In the genomic region with DNA sequence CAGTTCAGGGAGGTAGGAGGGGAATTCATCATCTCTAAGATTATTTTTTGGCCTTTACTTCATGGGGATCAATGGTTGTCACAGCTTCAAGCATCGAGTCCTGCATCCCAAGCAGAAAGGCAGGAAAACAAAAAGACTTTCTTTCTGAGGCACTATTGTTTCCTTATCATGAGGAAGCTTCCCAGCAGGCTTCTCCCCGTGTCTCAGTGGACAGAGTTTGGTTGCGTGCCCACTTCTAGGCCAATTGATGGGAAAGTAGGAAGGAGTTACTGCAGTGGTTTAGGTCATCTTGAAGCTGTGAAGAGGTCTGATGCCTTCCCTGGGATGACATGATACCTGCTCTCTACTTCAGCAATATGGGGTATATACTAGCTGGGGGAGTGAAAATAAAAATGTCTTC, we compare ENCODE assay signal across 28 cellular contexts.
"Had no signal": no experiment of that assay in that cellular context is flagged by ENCODE, and none has a peak within 500 bp of the region (broad histone marks: within the 10 kb centered on the region; RNA-seq: fewer than 3 reads in every experiment).

No MANE protein-coding gene starts in this region.

- DNase-seq: activated CD4-positive, alpha-beta T cell treated with anti-CD3 and anti-CD28 coated beads, Interleukin-2, amount 10 ng/mL, durations not matched to agents 24 days and 14 days; activated CD4-positive, alpha-beta T cell treated with anti-CD3 and anti-CD28 coated beads, Interleukin-2, amount 50 U/mL, for 4 hours; activated CD8-positive, alpha-beta T cell treated with anti-CD3 and anti-CD28 coated beads for 36 hours; activated effector memory CD4-positive, alpha-beta T cell treated with anti-CD3 and anti-CD28 coated beads, Interleukin-2, amount 50 U/mL, for 16 hours; activated naive CD4-positive, alpha-beta T cell; activated naive CD4-positive, alpha-beta T cell treated with anti-CD3 and anti-CD28 coated beads, Interleukin-2, amount 50 U/mL, for 16 hours; activated naive CD8-positive, alpha-beta T cell treated with anti-CD3 and anti-CD28 coated beads for 36 hours; activated T-cell treated with anti-CD3 and anti-CD28 coated beads, Interleukin-2, amount 50 U/mL, for 1 hour; activated T-cell treated with anti-CD3 and anti-CD28 coated beads, Interleukin-2, amount 50 U/mL, for 72 hours; amniotic stem cell; aorta; brain microvascular endothelial cell; central memory CD4-positive, alpha-beta T cell; NCI-H1092 treated with DMSO at 0.1 percent for 48 hours; NCI-H1417; NCI-H146; NCI-H187; NCI-H2029 treated with DMSO at 0.1 percent for 48 hours; NCI-H226; NCI-H446 treated with DMSO at 0.1 percent for 48 hours; NCI-H524; Peyer's patch; SHP77 treated with DMSO at 0.1 percent for 48 hours; SK-N-SH had no signal

- H3K36me3 Mint-ChIP-seq: activated naive CD8-positive, alpha-beta T cell treated with anti-CD3 and anti-CD28 coated beads for 36 hours had no signal

- H3K27ac Mint-ChIP-seq: activated CD4-positive, alpha-beta T cell treated with anti-CD3 and anti-CD28 coated beads, Interleukin-2, amount 10 ng/mL, durations not matched to agents 24 days and 14 days; activated CD8-positive, alpha-beta T cell treated with anti-CD3 and anti-CD28 coated beads for 36 hours; activated naive CD8-positive, alpha-beta T cell treated with anti-CD3 and anti-CD28 coated beads for 36 hours; activated T-cell treated with anti-CD3 and anti-CD28 coated beads, Interleukin-2, amount 50 U/mL, for 72 hours; activated T-helper 17 cell treated with anti-CD3 and anti-CD28 coated beads, Interleukin-2, amount 50 U/mL, for 72 hours; T-helper 1 cell treated with Interleukin-12 subunit alpha and Interleukin-12 subunit beta and Interleukin-4 antibody, amounts not matched to agents 30 μg/mL and 1 μg/mL, for 36 hours; T-helper 2 cell treated with Interferon-gamma antibody and Interleukin-4, amounts not matched to agents 5 μg/mL and 100 μg/mL, for 36 hours had no signal

- H3K27me3 Mint-ChIP-seq: activated CD4-positive, alpha-beta T cell treated with anti-CD3 and anti-CD28 coated beads, Interleukin-2, amount 10 ng/mL, durations not matched to agents 24 days and 14 days had no signal

- H3K36me3 ChIP-seq: brain microvascular endothelial cell, Peyer's patch, SJSA1 had no signal

- H3K9me2 ChIP-seq: SK-N-SH had no signal

- H3K4me2 ChIP-seq: SK-N-SH had no signal

- H3K27me3 ChIP-seq: brain microvascular endothelial cell, Peyer's patch had no signal

- H3K9ac ChIP-seq: SK-N-SH had no signal

- H3K4me1 ChIP-seq: Peyer's patch, SJSA1 had no signal

- H3K4me1 Mint-ChIP-seq: activated CD4-positive, alpha-beta T cell treated with anti-CD3 and anti-CD28 coated beads, Interleukin-2, amount 10 ng/mL, durations not matched to agents 24 days and 14 days; activated naive CD8-positive, alpha-beta T cell treated with anti-CD3 and anti-CD28 coated beads for 36 hours; activated T-helper 17 cell treated with anti-CD3 and anti-CD28 coated beads, Interleukin-2, amount 50 U/mL, for 72 hours had no signal

- H3K4me3 Mint-ChIP-seq: activated CD4-positive, alpha-beta T cell treated with anti-CD3 and anti-CD28 coated beads, Interleukin-2, amount 10 ng/mL, durations not matched to agents 24 days and 14 days; activated CD8-positive, alpha-beta T cell treated with anti-CD3 and anti-CD28 coated beads for 36 hours; activated naive CD8-positive, alpha-beta T cell treated with anti-CD3 and anti-CD28 coated beads for 36 hours; activated T-helper 17 cell treated with anti-CD3 and anti-CD28 coated beads, Interleukin-2, amount 50 U/mL, for 72 hours; T-helper 1 cell treated with Interleukin-12 subunit alpha and Interleukin-12 subunit beta and Interleukin-4 antibody, amounts not matched to agents 30 μg/mL and 1 μg/mL, for 36 hours; T-helper 2 cell treated with Interferon-gamma antibody and Interleukin-4, amounts not matched to agents 5 μg/mL and 100 μg/mL, for 36 hours had no signal

- H3K4me3 ChIP-seq: Peyer's patch, SJSA1 had no signal

- H3K9me3 Mint-ChIP-seq: activated CD4-positive, alpha-beta T cell treated with anti-CD3 and anti-CD28 coated beads, Interleukin-2, amount 10 ng/mL, durations not matched to agents 24 days and 14 days; activated CD8-positive, alpha-beta T cell treated with anti-CD3 and anti-CD28 coated beads for 36 hours; activated naive CD8-positive, alpha-beta T cell treated with anti-CD3 and anti-CD28 coated beads for 36 hours; activated T-helper 17 cell treated with anti-CD3 and anti-CD28 coated beads, Interleukin-2, amount 50 U/mL, for 72 hours; T-helper 1 cell treated with Interleukin-12 subunit alpha and Interleukin-12 subunit beta and Interleukin-4 antibody, amounts not matched to agents 30 μg/mL and 1 μg/mL, for 36 hours; T-helper 2 cell treated with Interferon-gamma antibody and Interleukin-4, amounts not matched to agents 5 μg/mL and 100 μg/mL, for 36 hours had no signal

- H3K27ac ChIP-seq: brain microvascular endothelial cell, Peyer's patch, SJSA1 had no signal

- ATAC-seq: activated CD8-positive, alpha-beta T cell treated with anti-CD3 and anti-CD28 coated beads for 36 hours; activated T-cell treated with anti-CD3 and anti-CD28 coated beads, Interleukin-2, amount 50 U/mL, for 72 hours; activated T-helper 17 cell treated with anti-CD3 and anti-CD28 coated beads, Interleukin-2, amount 50 U/mL, for 72 hours had no signal

- H3K9me3 ChIP-seq: Peyer's patch, SJSA1, SK-N-SH had no signal
